18 cellular contexts compared by ENCODE assay signal in genomic region chr9:120653762-120654161, GRCh38.
DNase-seq lines count a peak whose midpoint lies in the region; ATAC-seq and TF ChIP-seq lines count a peak whose summit lies in the region.
"Had no signal": no experiment of that assay in that cellular context is flagged by ENCODE, and none has a peak within 500 bp of the region (broad histone marks: within the 10 kb centered on the region; RNA-seq: fewer than 3 reads in every experiment).

No MANE protein-coding gene starts in this region.

- WGBS in right cardiac atrium, result 67% methylated on average over 1 of the region's 1 CpG

- H3K27me3 Mint-ChIP-seq in chondrocyte (ENCODE audit: low read depth) (no peaks in the 10 kb centered on the region), nephron progenitor cell (ENCODE audit: low read depth, poor library complexity) (no peaks in the 10 kb centered on the region)
- H3K27me3 Mint-ChIP-seq: CD4-positive, CD25-positive, alpha-beta regulatory T cell had no signal

- H3K27ac ChIP-seq in right cardiac atrium (ENCODE audit: low read length), result no peak overlapping the region
- no peak overlapping the region for H3K27ac ChIP-seq in left ventricle myocardium inferior (replicated peaks)
- H3K27ac ChIP-seq: GM23248 had no signal

- H3K4me1 ChIP-seq in right cardiac atrium (ENCODE audit: control insufficient read depth, insufficient read depth, low read length) (no peaks in the 10 kb centered on the region), left ventricle myocardium inferior (peaks cover 11% of the 10 kb centered on the region)
- H3K4me1 ChIP-seq: Caco-2 had no signal

- intact Hi-C loops in Right ventricle myocardium superior (cut with DNase I), result no loop called here
- intact Hi-C loops in cardiac septum (cut with DNase I), result no loop called here
- intact Hi-C loops in right cardiac atrium (cut with DNase I), result no loop called here
- intact Hi-C loops in left ventricle myocardium inferior (cut with micrococcal nuclease), result no loop called here

- no peaks in the 10 kb centered on the region for H3K36me3 ChIP-seq in left ventricle myocardium inferior

- H3K4me1 Mint-ChIP-seq in chondrocyte (ENCODE audit: low read depth), result peaks cover 16% of the 10 kb centered on the region
- peaks cover 4% of the 10 kb centered on the region for H3K4me1 Mint-ChIP-seq in nephron progenitor cell

- H3K4me3 ChIP-seq in right cardiac atrium (ENCODE audit: low read length) (no peak overlapping the region), left ventricle myocardium inferior (no peak overlapping the region)
- H3K4me3 ChIP-seq: GM12878, GM23248 had no signal

- no peaks in the 10 kb centered on the region for H3K9me3 ChIP-seq in right cardiac atrium (ENCODE audit: control insufficient read depth, low read length)
- no peaks in the 10 kb centered on the region for H3K9me3 ChIP-seq in left ventricle myocardium inferior (replicated peaks)
- H3K9me3 ChIP-seq: Caco-2 had no signal

- H3K36me3 Mint-ChIP-seq in chondrocyte (ENCODE audit: low read depth) (no peaks in the 10 kb centered on the region), nephron progenitor cell (ENCODE audit: low read depth) (no peaks in the 10 kb centered on the region)
- H3K36me3 Mint-ChIP-seq: CD4-positive, CD25-positive, alpha-beta regulatory T cell had no signal

- H3K27me3 ChIP-seq in right cardiac atrium (ENCODE audit: control insufficient read depth, insufficient read depth) (no peaks in the 10 kb centered on the region), left ventricle myocardium inferior (ENCODE audit: low read depth) (no peaks in the 10 kb centered on the region)

- no peak for DNase-seq in Right ventricle myocardium superior
- no peak for DNase-seq in cardiac septum (ENCODE audit: low spot score)
- no peak for DNase-seq in right cardiac atrium
- DNase-seq in left ventricle myocardium inferior, result no peak
- DNase-seq in chondrocyte (ENCODE audit: low spot score), result no peak
- DNase-seq in nephron progenitor cell, result no peak
- no peak for DNase-seq in NCI-H1694 (lab: John Stamatoyannopoulos, UW)
- DNase-seq: 8988T; C1 segment of cervical spinal cord; Caco-2; CD4-positive, CD25-positive, alpha-beta regulatory T cell; CD8-positive, alpha-beta T cell; DMS153; DND-41; H7 had no signal

- peak overlapping the region; percentile 18 for H3K27ac Mint-ChIP-seq in chondrocyte (ENCODE audit: unreplicated experiment)
- peak overlapping the region; percentile 43 for H3K27ac Mint-ChIP-seq in nephron progenitor cell
- H3K27ac Mint-ChIP-seq: CD4-positive, CD25-positive, alpha-beta regulatory T cell; CD8-positive, alpha-beta T cell had no signal

- ATAC-seq in Right ventricle myocardium superior (ENCODE audit: poor library complexity) (peak; percentile 71), right cardiac atrium (peak; percentile 53 to 81), GM18873 (IDR thresholded peaks at IDR 0.05; ENCODE audit: low FRiP score, unreplicated experiment) (no peak)
- ATAC-seq: CD8-positive, alpha-beta T cell; GM12878 had no signal

- H3K4me3 Mint-ChIP-seq in chondrocyte (ENCODE audit: unreplicated experiment) (no peak overlapping the region), nephron progenitor cell (no peak overlapping the region)
- H3K4me3 Mint-ChIP-seq: CD4-positive, CD25-positive, alpha-beta regulatory T cell; CD8-positive, alpha-beta T cell had no signal

- TF ChIP-seq CTCF in left ventricle myocardium inferior (IDR thresholded peaks at IDR 0.05; ENCODE audit: borderline replicate concordance) (no peak), chondrocyte (IDR thresholded peaks at IDR 0.05) (no peak), nephron progenitor cell (IDR thresholded peaks at IDR 0.05) (no peak)

- H3K9me3 Mint-ChIP-seq in chondrocyte (ENCODE audit: low read depth), result no peaks in the 10 kb centered on the region
- no peaks in the 10 kb centered on the region for H3K9me3 Mint-ChIP-seq in nephron progenitor cell
- H3K9me3 Mint-ChIP-seq: CD4-positive, CD25-positive, alpha-beta regulatory T cell; CD8-positive, alpha-beta T cell had no signal
